Comparison of ENCODE assay signal across 21 cellular contexts in genomic region chr16:84919267-84919666, GRCh38.
"Had no signal": no experiment of that assay in that cellular context is flagged by ENCODE, and none has a peak within 500 bp of the region (broad histone marks: within the 10 kb centered on the region; RNA-seq: fewer than 3 reads in every experiment).

No MANE protein-coding gene starts in this region.

- H3K4me1 Mint-ChIP-seq: activated B cell treated with CpG ODN at 0.5 μM for 24 hours; activated naive CD8-positive, alpha-beta T cell treated with anti-CD3 and anti-CD28 coated beads for 36 hours; central memory CD8-positive, alpha-beta T cell; immature natural killer cell had no signal

- H3K27me3 ChIP-seq: ovary, upper lobe of right lung had no signal

- H3K9me3 ChIP-seq: esophagus squamous epithelium, heart left ventricle, lower lobe of right lung, ovary, upper lobe of right lung had no signal

- H3K27ac ChIP-seq: brain microvascular endothelial cell, coronary artery, lower lobe of right lung, upper lobe of right lung had no signal

- H3K36me3 ChIP-seq: brain microvascular endothelial cell, esophagus squamous epithelium, heart left ventricle, lower lobe of right lung, ovary, upper lobe of right lung had no signal

- H3K9me3 Mint-ChIP-seq: activated B cell treated with CpG ODN at 0.5 μM for 24 hours; activated naive CD8-positive, alpha-beta T cell treated with anti-CD3 and anti-CD28 coated beads for 36 hours; activated T-helper 1 cell treated with anti-CD3 and anti-CD28 coated beads, Interleukin-12 subunit alpha, Interleukin-12 subunit beta, Interleukin-2, Interleukin-4 antibody, amounts not matched to agents 30 ng/mL and 10 ng/mL and 1 ng/mL, durations not matched to agents 14 hours and 24 hours and 36 hours; central memory CD8-positive, alpha-beta T cell; immature natural killer cell had no signal

- H3K36me3 Mint-ChIP-seq: activated naive CD8-positive, alpha-beta T cell treated with anti-CD3 and anti-CD28 coated beads for 36 hours; immature natural killer cell had no signal

- DNase-seq: activated B cell treated with CpG ODN at 0.5 μM for 24 hours; activated CD4-positive, alpha-beta T cell treated with anti-CD3 and anti-CD28 coated beads for 48 hours; activated CD8-positive, alpha-beta memory T cell treated with anti-CD3 and anti-CD28 coated beads, Interleukin-2, amount 50 U/mL, for 48 hours; activated CD8-positive, alpha-beta T cell treated with anti-CD3 and anti-CD28 coated beads, Interleukin-2, amount 10 ng/mL, durations not matched to agents 7 days and 5 days; activated naive CD8-positive, alpha-beta T cell treated with anti-CD3 and anti-CD28 coated beads for 36 hours; brain microvascular endothelial cell; esophagus squamous epithelium; immature natural killer cell; lower lobe of right lung; midbrain; ovary; stimulated activated CD4-positive, alpha-beta T cell treated with anti-CD3 and anti-CD28 coated beads, Interleukin-4, amount 100 ng/mL, for 4 hours; stimulated activated CD8-positive, alpha-beta memory T cell treated with anti-CD3 and anti-CD28 coated beads, Interleukin-4, amount 100 ng/mL, for 48 hours; stimulated activated naive CD4-positive, alpha-beta T cell treated with Interleukin-2 at 50 U/mL for 16 hours; SW 1271; upper lobe of right lung had no signal

- H3K4me2 ChIP-seq: smooth muscle cell had no signal

- H3K4me3 ChIP-seq: coronary artery, esophagus squamous epithelium, heart left ventricle, lower lobe of right lung, ovary, smooth muscle cell, upper lobe of right lung had no signal

- H3K4me3 Mint-ChIP-seq: activated B cell treated with CpG ODN at 0.5 μM for 24 hours; activated CD8-positive, alpha-beta T cell treated with anti-CD3 and anti-CD28 coated beads, Interleukin-2, amount 10 ng/mL, durations not matched to agents 7 days and 5 days; activated naive CD8-positive, alpha-beta T cell treated with anti-CD3 and anti-CD28 coated beads for 36 hours; activated T-helper 1 cell treated with anti-CD3 and anti-CD28 coated beads, Interleukin-12 subunit alpha, Interleukin-12 subunit beta, Interleukin-2, Interleukin-4 antibody, amounts not matched to agents 30 ng/mL and 10 ng/mL and 1 ng/mL, durations not matched to agents 14 hours and 24 hours and 36 hours; central memory CD8-positive, alpha-beta T cell; immature natural killer cell had no signal

- H3K27ac Mint-ChIP-seq: activated B cell treated with CpG ODN at 0.5 μM for 24 hours; activated CD8-positive, alpha-beta T cell treated with anti-CD3 and anti-CD28 coated beads, Interleukin-2, amount 10 ng/mL, durations not matched to agents 7 days and 5 days; activated naive CD8-positive, alpha-beta T cell treated with anti-CD3 and anti-CD28 coated beads for 36 hours; activated T-helper 1 cell treated with anti-CD3 and anti-CD28 coated beads, Interleukin-12 subunit alpha, Interleukin-12 subunit beta, Interleukin-2, Interleukin-4 antibody, amounts not matched to agents 30 ng/mL and 10 ng/mL and 1 ng/mL, durations not matched to agents 14 hours and 24 hours and 36 hours; immature natural killer cell had no signal

- ATAC-seq: activated CD8-positive, alpha-beta T cell treated with anti-CD3 and anti-CD28 coated beads, Interleukin-2, amount 10 ng/mL, durations not matched to agents 7 days and 5 days; heart left ventricle; lower lobe of right lung; upper lobe of right lung had no signal
